In the genomic region with DNA sequence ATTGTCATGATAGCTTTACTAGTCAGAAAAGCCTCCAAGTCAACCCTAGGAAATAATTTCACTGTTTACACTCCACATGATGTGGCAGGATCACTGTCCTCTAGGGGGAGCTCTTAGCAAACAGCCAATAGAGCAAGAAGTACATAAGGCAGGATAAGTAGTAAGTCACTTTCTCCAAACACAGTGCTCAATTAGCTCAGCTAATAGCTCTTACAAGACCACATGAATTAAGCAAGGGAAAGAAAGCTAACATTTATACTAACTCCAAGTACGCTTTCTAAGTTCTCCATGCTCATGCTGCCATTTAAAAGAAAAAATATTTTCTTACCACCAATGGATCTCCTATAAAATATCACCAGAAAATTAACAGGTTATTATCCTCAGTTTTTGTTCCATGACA, we compare ENCODE assay signal across 8 cellular contexts.
DNase-seq lines count a peak whose midpoint lies in the region; ATAC-seq and TF ChIP-seq lines count a peak whose summit lies in the region.

No MANE protein-coding gene starts in this region.

- H3K4me3 Mint-ChIP-seq in CD4-positive, CD25-positive, alpha-beta regulatory T cell = no peak overlapping the region
- H3K4me3 Mint-ChIP-seq in endothelial cell (ENCODE audit: unreplicated experiment) (no peak overlapping the region), neural progenitor cell (no peak overlapping the region)

- H3K9me3 Mint-ChIP-seq in CD4-positive, CD25-positive, alpha-beta regulatory T cell = peaks cover 0 to 7% (median 0%) of the 10 kb centered on the region in 7 donors
- H3K9me3 Mint-ChIP-seq in endothelial cell (ENCODE audit: unreplicated experiment) (no peaks in the 10 kb centered on the region), neural progenitor cell (no peaks in the 10 kb centered on the region)

- H3K27ac Mint-ChIP-seq in CD4-positive, CD25-positive, alpha-beta regulatory T cell = no peak overlapping the region
- H3K27ac Mint-ChIP-seq in endothelial cell (ENCODE audit: unreplicated experiment) = no peak overlapping the region
- no peak overlapping the region for H3K27ac Mint-ChIP-seq in neural progenitor cell

- H3K4me3 ChIP-seq in CD4-positive, CD25-positive, alpha-beta regulatory T cell (ENCODE audit: low read depth, low read length) = no peak overlapping the region
- H3K4me3 ChIP-seq in neural progenitor cell = no peak overlapping the region
- H3K4me3 ChIP-seq in aorta (ENCODE audit: low read length in 2 of 2) = no peak overlapping the region

- no peaks in the 10 kb centered on the region for H3K36me3 ChIP-seq in CD4-positive, CD25-positive, alpha-beta regulatory T cell (ENCODE audit: control insufficient read depth, insufficient read depth, low read length)
- H3K36me3 ChIP-seq in neural progenitor cell = no peaks in the 10 kb centered on the region
- H3K36me3 ChIP-seq in aorta (ENCODE audit: control insufficient read depth in 1 of 2, insufficient read depth in 2 of 2, low read length in 1 of 2) = no peaks in the 10 kb centered on the region

- intact Hi-C loops in aorta (cut with DNase I) = no loop called here

- H3F3A ChIP-seq in neural progenitor cell (ENCODE audit: low read depth) = no peaks in the 10 kb centered on the region

- peaks cover 27% of the 10 kb centered on the region for H3K27me3 Mint-ChIP-seq in CD4-positive, CD25-positive, alpha-beta regulatory T cell
- no peaks in the 10 kb centered on the region for H3K27me3 Mint-ChIP-seq in endothelial cell (ENCODE audit: unreplicated experiment)
- H3K27me3 Mint-ChIP-seq in neural progenitor cell (ENCODE audit: insufficient read depth, low read depth) = no peaks in the 10 kb centered on the region

- no peaks in the 10 kb centered on the region for H3K79me2 ChIP-seq in neural progenitor cell (ENCODE audit: low read depth)

- H3K4me1 ChIP-seq in CD4-positive, CD25-positive, alpha-beta regulatory T cell (ENCODE audit: control insufficient read depth, insufficient read depth, low read length, poor library complexity, severe bottlenecking) = no peaks in the 10 kb centered on the region
- H3K4me1 ChIP-seq in neural progenitor cell (no peaks in the 10 kb centered on the region), aorta (ENCODE audit: control insufficient read depth in 1 of 2, insufficient read depth in 2 of 2, low read length in 2 of 2) (no peaks in the 10 kb centered on the region)

- no peaks in the 10 kb centered on the region for H4K20me1 ChIP-seq in neural progenitor cell (ENCODE audit: low read depth)

- no peak overlapping the region for H2AFZ ChIP-seq in neural progenitor cell (replicated peaks)

- H3K27me3 ChIP-seq in CD4-positive, CD25-positive, alpha-beta regulatory T cell (ENCODE audit: control insufficient read depth, insufficient read depth, low read length) = no peaks in the 10 kb centered on the region
- H3K27me3 ChIP-seq in neural progenitor cell (no peaks in the 10 kb centered on the region), aorta (ENCODE audit: control insufficient read depth in 1 of 2, insufficient read depth in 2 of 2, low read length in 1 of 2) (no peaks in the 10 kb centered on the region)

- peak; percentile 45 to 71 for ATAC-seq in CD4-positive, CD25-positive, alpha-beta regulatory T cell (ENCODE audit: low read depth in 2 of 2)
- no peak for ATAC-seq in aorta (ENCODE audit: low FRiP score)
- ATAC-seq in HG03139 (IDR thresholded peaks at IDR 0.05; ENCODE audit: unreplicated experiment) = no peak

- H3K36me3 Mint-ChIP-seq in CD4-positive, CD25-positive, alpha-beta regulatory T cell = no peaks in the 10 kb centered on the region
- no peaks in the 10 kb centered on the region for H3K36me3 Mint-ChIP-seq in endothelial cell (ENCODE audit: low read depth, unreplicated experiment)
- no peaks in the 10 kb centered on the region for H3K36me3 Mint-ChIP-seq in neural progenitor cell

- 45 to 58% methylated on average over 1 of the region's 1 CpG for WGBS in aorta, 2 donors

- no peak overlapping the region for H3K27ac ChIP-seq in CD4-positive, CD25-positive, alpha-beta regulatory T cell (ENCODE audit: insufficient read depth, low read length, poor library complexity, severe bottlenecking)
- H3K27ac ChIP-seq in neural progenitor cell (no peak overlapping the region), aorta (ENCODE audit: low read depth in 1 of 2, low read length in 2 of 2) (no peak overlapping the region)

- peak; percentile 89 for TF ChIP-seq CTCF in GM20000 (IDR thresholded peaks at IDR 0.05; ENCODE audit: extremely low read depth, missing control alignments)
- TF ChIP-seq CTCF in endothelial cell (IDR thresholded peaks at IDR 0.05; ENCODE audit: unreplicated experiment) = peak; percentile 68
- peak; percentile 85 for TF ChIP-seq CTCF in neural progenitor cell (IDR thresholded peaks at IDR 0.05)

- H3K9me3 ChIP-seq in CD4-positive, CD25-positive, alpha-beta regulatory T cell (ENCODE audit: control insufficient read depth in 2 of 2, low read length in 2 of 2) = no peaks in the 10 kb centered on the region
- no peaks in the 10 kb centered on the region for H3K9me3 ChIP-seq in neural progenitor cell (ENCODE audit: low read depth)
- peaks cover 2% of the 10 kb centered on the region for H3K9me3 ChIP-seq in aorta (ENCODE audit: control insufficient read depth, low read length)

- H3K9ac ChIP-seq in neural progenitor cell = no peak overlapping the region

- H3K4me2 ChIP-seq in neural progenitor cell = no peak overlapping the region

- no peaks in the 10 kb centered on the region for H3K4me1 Mint-ChIP-seq in CD4-positive, CD25-positive, alpha-beta regulatory T cell
- peaks cover 11% of the 10 kb centered on the region for H3K4me1 Mint-ChIP-seq in endothelial cell (ENCODE audit: unreplicated experiment)
- H3K4me1 Mint-ChIP-seq in neural progenitor cell = no peaks in the 10 kb centered on the region

- peak; percentile 31 to 80 (median 58) for DNase-seq in CD4-positive, CD25-positive, alpha-beta regulatory T cell
- peak; percentile 58 for DNase-seq in GM20000 (ENCODE audit: low spot score)
- DNase-seq in NCI-H2196 treated with DMSO at 0.1 percent for 48 hours (lab: John Stamatoyannopoulos, UW; ENCODE audit: unreplicated experiment) = peak; percentile 37
- DNase-seq in activated CD4-positive, alpha-beta T cell treated with anti-CD3 and anti-CD28 coated beads for 1 hour = peak; percentile 21
- peak; percentile 59 for DNase-seq in endothelial cell (ENCODE audit: low spot score)
- peak; percentile 74 for DNase-seq in neural progenitor cell (ENCODE audit: low spot score)
- DNase-seq in aorta = no peak

Comparison
In these comparisons a context has a peak if more than half of its experiments do, and no peak if none do; other contexts are left out.
1. ATAC-seq: peak in CD4-positive, CD25-positive, alpha-beta regulatory T cell (2 of 2); none in aorta (single experiment) and HG03139 (single experiment).
2. DNase-seq: peak in CD4-positive, CD25-positive, alpha-beta regulatory T cell (3 of 3), GM20000 (single experiment), NCI-H2196 treated with DMSO at 0.1 percent for 48 hours (single experiment), activated CD4-positive, alpha-beta T cell treated with anti-CD3 and anti-CD28 coated beads for 1 hour (single experiment), endothelial cell (single experiment) and neural progenitor cell (single experiment); none in aorta (0 of 2).
3. Peak in every context shown above with its lines, with median percentiles within 50 percentile points of each other: CTCF ChIP-seq.